Comparison of ENCODE assay signal across 7 cellular contexts in genomic region chr10:73780966-73781365, GRCh38. TPM values are rescaled to one million over a fixed set of nuclear protein-coding genes. Genes with fewer than 3 reads are reported as not detected.
DNase-seq lines count a peak whose midpoint lies in the region; ATAC-seq and TF ChIP-seq lines count a peak whose summit lies in the region.

No MANE protein-coding gene starts in this region.

- peaks cover 81% of the 10 kb centered on the region for H3K79me2 ChIP-seq in smooth muscle cell (ENCODE audit: low read depth)

- H3K27ac ChIP-seq in HEK293 (ENCODE audit: extremely low read depth, low read depth, low read length) (peak overlapping the region; percentile 89), VCaP (peak overlapping the region; percentile 88), right cardiac atrium (ENCODE audit: low read length) (no peak overlapping the region), smooth muscle cell (ENCODE audit: low read depth) (no peak overlapping the region)

- H3K9me3 ChIP-seq in HEK293 (ENCODE audit: control insufficient read depth, insufficient read depth, low read depth, low read length) (no peaks in the 10 kb centered on the region), right cardiac atrium (ENCODE audit: control insufficient read depth, low read length) (no peaks in the 10 kb centered on the region), smooth muscle cell (replicated peaks; ENCODE audit: low read depth) (no peaks in the 10 kb centered on the region)

- intact Hi-C loops in right cardiac atrium (cut with DNase I), result no loop called here

- no peak for ATAC-seq in right cardiac atrium
- no peak for ATAC-seq in GM19035 (IDR thresholded peaks at IDR 0.05; ENCODE audit: unreplicated experiment)

- H4K20me1 ChIP-seq in smooth muscle cell (ENCODE audit: low read depth), result peaks cover 34% of the 10 kb centered on the region

- H3K4me1 ChIP-seq in HEK293 (ENCODE audit: control insufficient read depth, insufficient read depth, low read length) (peaks cover 12% of the 10 kb centered on the region; the same call in 1 of the 2 replicates), right cardiac atrium (ENCODE audit: control insufficient read depth, insufficient read depth, low read length) (peaks cover 3% of the 10 kb centered on the region), smooth muscle cell (ENCODE audit: low read depth) (peaks cover 19% of the 10 kb centered on the region)

- 31% methylated on average over 11 of the region's 11 CpGs for WGBS in right cardiac atrium
- WGBS in smooth muscle cell (ENCODE audit: low lambda C conversion rate), result 49% methylated on average over 11 of the region's 11 CpGs

- H3K9ac ChIP-seq in smooth muscle cell (ENCODE audit: low read depth), result peak overlapping the region; percentile 89

- H3K36me3 ChIP-seq in HEK293 (ENCODE audit: control insufficient read depth in 2 of 2, insufficient read depth in 1 of 2, low read length in 2 of 2) (peaks cover 37 to 39% of the 10 kb centered on the region in 2 experiments), smooth muscle cell (ENCODE audit: low read depth) (no peaks in the 10 kb centered on the region)

- POLR2A ChIA-PET in HEK293 (lab: Yijun Ruan, JAX), result interaction anchor here (0.8 to 5.1 kb wide), 8 partner anchors 9 to 528 kb away, joined by 3 to 60 read pairs (median 6); partner anchors contain the start of genes MRPS16 and SEC24C

- DNase-seq in right cardiac atrium, result no peak
- no peak for DNase-seq in smooth muscle cell (lab: John Stamatoyannopoulos, UW; ENCODE audit: unreplicated experiment)
- no peak for DNase-seq in NCI-H2107 treated with DMSO at 0.1 percent for 48 hours (lab: John Stamatoyannopoulos, UW; ENCODE audit: unreplicated experiment)
- DNase-seq in SW 1271 (lab: John Stamatoyannopoulos, UW), result no peak

- H3K27me3 ChIP-seq in right cardiac atrium (ENCODE audit: control insufficient read depth, insufficient read depth) (no peaks in the 10 kb centered on the region), smooth muscle cell (ENCODE audit: low read depth) (no peaks in the 10 kb centered on the region)

- CTCF ChIA-PET in HEK293 (lab: Yijun Ruan, JAX), result interaction anchor here (0.6 to 1.4 kb wide), 3 partner anchors 50 to 99 kb away, joined by 3 to 4 read pairs (median 4); no protein-coding TSS in a partner anchor

- no peak overlapping the region for H2AFZ ChIP-seq in smooth muscle cell (ENCODE audit: low read depth)

- TF ChIP-seq CTCF in HEK293 (tag by site-specific recombination; IDR thresholded peaks at IDR 0.05) (no peak), VCaP (conservative IDR thresholded peaks at IDR 0.05) (no peak), smooth muscle cell (IDR thresholded peaks at IDR 0.05; ENCODE audit: borderline replicate concordance, insufficient read depth, poor library complexity, severe bottlenecking) (no peak)

- peaks cover 23% of the 10 kb centered on the region for H3F3A ChIP-seq in smooth muscle cell (ENCODE audit: low read depth)

- H3K4me3 ChIP-seq in HEK293 (ENCODE audit: low read depth, low read length) (peak overlapping the region; percentile 94), right cardiac atrium (ENCODE audit: low read length) (peak overlapping the region; percentile 82), smooth muscle cell (peak overlapping the region; percentile 95)

- peak overlapping the region; percentile 94 for H3K4me2 ChIP-seq in smooth muscle cell

TF ChIP-seq in HEK293, 187 proteins besides CTCF, POLR2A, EP300 and RAD21:
- TF ChIP-seq ZNF121 (tag by site-specific recombination; IDR thresholded peaks at IDR 0.05), result 0 out of 2 replicates have a peak, but pooled peaks have one; percentile 12
- TF ChIP-seq ZEB2 (tag by site-specific recombination; IDR thresholded peaks at IDR 0.05), result no peak
- TF ChIP-seq ZNF501 (tag by site-specific recombination; IDR thresholded peaks at IDR 0.05), result 0 out of 2 replicates have a peak, but pooled peaks have one; percentile 17
- TF ChIP-seq, protein P1, sequence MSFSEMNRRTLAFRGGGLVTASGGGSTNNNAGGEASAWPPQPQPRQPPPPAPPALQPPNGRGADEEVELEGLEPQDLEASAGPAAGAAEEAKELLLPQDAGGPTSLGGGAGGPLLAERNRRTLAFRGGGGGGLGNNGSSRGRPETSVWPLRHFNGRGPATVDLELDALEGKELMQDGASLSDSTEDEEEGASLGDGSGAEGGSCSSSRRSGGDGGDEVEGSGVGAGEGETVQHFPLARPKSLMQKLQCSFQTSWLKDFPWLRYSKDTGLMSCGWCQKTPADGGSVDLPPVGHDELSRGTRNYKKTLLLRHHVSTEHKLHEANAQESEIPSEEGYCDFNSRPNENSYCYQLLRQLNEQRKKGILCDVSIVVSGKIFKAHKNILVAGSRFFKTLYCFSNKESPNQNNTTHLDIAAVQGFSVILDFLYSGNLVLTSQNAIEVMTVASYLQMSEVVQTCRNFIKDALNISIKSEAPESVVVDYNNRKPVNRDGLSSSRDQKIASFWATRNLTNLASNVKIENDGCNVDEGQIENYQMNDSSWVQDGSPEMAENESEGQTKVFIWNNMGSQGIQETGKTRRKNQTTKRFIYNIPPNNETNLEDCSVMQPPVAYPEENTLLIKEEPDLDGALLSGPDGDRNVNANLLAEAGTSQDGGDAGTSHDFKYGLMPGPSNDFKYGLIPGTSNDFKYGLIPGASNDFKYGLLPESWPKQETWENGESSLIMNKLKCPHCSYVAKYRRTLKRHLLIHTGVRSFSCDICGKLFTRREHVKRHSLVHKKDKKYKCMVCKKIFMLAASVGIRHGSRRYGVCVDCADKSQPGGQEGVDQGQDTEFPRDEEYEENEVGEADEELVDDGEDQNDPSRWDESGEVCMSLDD (tag by site-specific recombination; IDR thresholded peaks at IDR 0.05), result no peak
- TF ChIP-seq KLF1 (tag by site-specific recombination; IDR thresholded peaks at IDR 0.05), result peak; percentile 56; the same call in 1 of the 2 replicates
- no peak for TF ChIP-seq ZNF776 (tag by site-specific recombination; IDR thresholded peaks at IDR 0.05; ENCODE audit: borderline replicate concordance)

RNA-seq across cellular contexts. Expression of gene CHCHD1, which starts 0.9 kb away (rescaled TPM):
- total RNA-seq in right cardiac atrium (10 to 100 TPM; 20.6 to 28.1 (median 23.2) TPM), smooth muscle cell (51.7 and 65.9 TPM in 2 replicates)
- polyA plus RNA-seq in right cardiac atrium (76.8 TPM), smooth muscle cell (67.8 and 68.3 TPM in 2 replicates)

RNA-seq across cellular contexts. Expression of gene ZSWIM8, which starts 4.4 kb away (rescaled TPM):
- total RNA-seq in right cardiac atrium, result 10 to 100 TPM; 53.3 to 67.3 (median 62.9) TPM
- 61.2 TPM for polyA plus RNA-seq in right cardiac atrium
- 44.8 and 83.9 TPM in 2 replicates for total RNA-seq in smooth muscle cell
- 48.3 and 66.9 TPM in 2 replicates for polyA plus RNA-seq in smooth muscle cell

RNA-seq across cellular contexts. Expression of gene NDST2, which starts 30.4 kb away (rescaled TPM):
- total RNA-seq in right cardiac atrium, result 10 to 100 TPM; 13.8 to 17.5 (median 15.5) TPM
- polyA plus RNA-seq in right cardiac atrium, result 9.6 TPM
- 12.4 and 13.3 TPM in 2 replicates for total RNA-seq in smooth muscle cell
- 11.1 and 15.2 TPM in 2 replicates for polyA plus RNA-seq in smooth muscle cell

RNA-seq across cellular contexts. Expression of gene SEC24C, which starts 36.8 kb away (rescaled TPM):
- total RNA-seq in right cardiac atrium (10 to 100 TPM; 43.7 to 50.9 (median 46.2) TPM), smooth muscle cell (50.3 and 54.7 TPM in 2 replicates)
- polyA plus RNA-seq in right cardiac atrium (30.6 TPM), smooth muscle cell (36.4 and 41.5 TPM in 2 replicates)

Comparison
In these comparisons a context has a peak if more than half of its experiments do, and no peak if none do; other contexts are left out.
1. H3K27ac ChIP-seq: peak in HEK293 (single experiment) and VCaP (single experiment); none in right cardiac atrium (single experiment) and smooth muscle cell (single experiment).
2. Peak in every context shown above with its lines, with median percentiles within 50 percentile points of each other: H3K4me3 ChIP-seq.